In genomic region chr1:183248989-183249691, GRCh38 we compare ENCODE assay signal across 14 cellular contexts.
"Had no signal": no experiment of that assay in that cellular context is flagged by ENCODE, and none has a peak within 500 bp of the region (broad histone marks: within the 10 kb centered on the region; RNA-seq: fewer than 3 reads in every experiment).

No MANE protein-coding gene starts in this region.

- H3K4me2 ChIP-seq: neural progenitor cell had no signal

- H3K4me3 ChIP-seq: breast epithelium, heart left ventricle, neural progenitor cell, pancreas had no signal

- H3K27me3 ChIP-seq: breast epithelium, heart left ventricle, neural progenitor cell, pancreas had no signal

- FAIRE-seq: endometrium, frontal cortex, islet of Langerhans, pancreas, small intestine had no signal

- H3K9me3 ChIP-seq: breast epithelium, heart left ventricle, pancreas had no signal

- H3K9ac ChIP-seq: neural progenitor cell had no signal

- H3K36me3 ChIP-seq: breast epithelium, heart left ventricle, neural progenitor cell, pancreas had no signal

- H3K27ac ChIP-seq: breast epithelium, neural progenitor cell, pancreas had no signal

- DNase-seq: activated CD4-positive, alpha-beta T cell treated with anti-CD3 and anti-CD28 coated beads, Interleukin-2, amount 50 U/mL, for 4 hours; activated gamma-delta T cell; activated T-cell treated with anti-CD3 and anti-CD28 coated beads, Interleukin-2, amount 50 U/mL, for 48 hours; anterior cingulate cortex; heart left ventricle; pancreas; small intestine; SW 1271 had no signal

- H2AFZ ChIP-seq: neural progenitor cell had no signal

- H3K4me1 ChIP-seq: breast epithelium, neural progenitor cell, pancreas had no signal

- ATAC-seq: activated CD4-positive, CD25-positive, alpha-beta regulatory T cell treated with anti-CD3 and anti-CD28 coated beads, Interleukin-2, amount 50 U/mL, for 24 hours; heart left ventricle; pancreas had no signal
